Comparison of ENCODE assay signal across 11 cellular contexts in the genomic region with DNA sequence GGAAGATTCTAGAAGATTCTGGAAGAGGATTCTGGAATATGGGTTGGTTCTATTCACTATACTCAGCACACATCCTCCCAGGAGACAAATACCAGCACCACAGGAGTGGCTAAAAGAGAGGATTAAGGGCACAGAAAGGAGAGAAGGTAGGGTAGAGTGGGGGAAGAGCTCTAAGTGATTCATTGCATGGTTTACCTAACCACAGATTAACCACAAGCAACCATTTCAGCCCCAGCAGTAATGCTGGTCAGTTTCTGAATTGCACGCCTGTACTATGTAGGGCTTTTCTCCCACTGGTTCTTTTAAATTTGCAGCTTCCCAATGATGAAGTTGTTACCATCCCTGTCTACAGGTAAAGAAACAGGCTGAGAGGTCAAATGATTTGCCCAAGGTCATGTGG.
A peak's percentile ranks its signal among the peaks of the same experiment; 100 is the strongest.
DNase-seq lines count a peak whose midpoint lies in the region; ATAC-seq and TF ChIP-seq lines count a peak whose summit lies in the region.
"Had no signal": no experiment of that assay in that cellular context is flagged by ENCODE, and none has a peak within 500 bp of the region (broad histone marks: within the 10 kb centered on the region; RNA-seq: fewer than 3 reads in every experiment).

No MANE protein-coding gene starts in this region.

- no peak for TF ChIP-seq CTCF in upper lobe of right lung (IDR thresholded peaks at IDR 0.05)

- no peaks in the 10 kb centered on the region for H3K4me1 ChIP-seq in upper lobe of right lung

- H3K4me3 ChIP-seq in upper lobe of right lung, result no peak overlapping the region
- H3K4me3 ChIP-seq: lung had no signal

- H3K27ac ChIP-seq in KOPT-K1 (ENCODE audit: low read depth, low read length, poor library complexity, severe bottlenecking), result peak overlapping the region; percentile 71
- no peak overlapping the region for H3K27ac ChIP-seq in upper lobe of right lung

- DNase-seq in EH (ENCODE audit: low read depth), result peak; percentile 75
- DNase-seq in upper lobe of right lung, result no peak
- no peak for DNase-seq in NCI-H526 (lab: John Stamatoyannopoulos, UW)
- DNase-seq in NCI-H1417 treated with DMSO at 0.1 percent for 48 hours (lab: John Stamatoyannopoulos, UW), result no peak
- no peak for DNase-seq in ureter (ENCODE audit: low spot score)
- DNase-seq: activated gamma-delta T cell treated with Interleukin-2 at 50 U/mL for 16 hours, NCI-H774 had no signal

- H3K36me3 ChIP-seq in KOPT-K1 (ENCODE audit: insufficient read depth, low read length), result no peaks in the 10 kb centered on the region
- no peaks in the 10 kb centered on the region for H3K36me3 ChIP-seq in upper lobe of right lung

- peak; percentile 81 for ATAC-seq in GM21529 (IDR thresholded peaks at IDR 0.05; ENCODE audit: unreplicated experiment)
- ATAC-seq in esophagus mucosa, result peak; percentile 34
- no peak for ATAC-seq in upper lobe of right lung

- intact Hi-C loops in upper lobe of right lung (cut with DNase I), result no loop called here

- no peaks in the 10 kb centered on the region for H3K9me3 ChIP-seq in KOPT-K1 (ENCODE audit: insufficient read depth, low read length, poor library complexity, severe bottlenecking)
- H3K9me3 ChIP-seq in upper lobe of right lung, result no peaks in the 10 kb centered on the region

- H3K27me3 ChIP-seq in upper lobe of right lung, result no peaks in the 10 kb centered on the region
